Comparison of ENCODE assay signal across 18 cellular contexts in the genomic region with DNA sequence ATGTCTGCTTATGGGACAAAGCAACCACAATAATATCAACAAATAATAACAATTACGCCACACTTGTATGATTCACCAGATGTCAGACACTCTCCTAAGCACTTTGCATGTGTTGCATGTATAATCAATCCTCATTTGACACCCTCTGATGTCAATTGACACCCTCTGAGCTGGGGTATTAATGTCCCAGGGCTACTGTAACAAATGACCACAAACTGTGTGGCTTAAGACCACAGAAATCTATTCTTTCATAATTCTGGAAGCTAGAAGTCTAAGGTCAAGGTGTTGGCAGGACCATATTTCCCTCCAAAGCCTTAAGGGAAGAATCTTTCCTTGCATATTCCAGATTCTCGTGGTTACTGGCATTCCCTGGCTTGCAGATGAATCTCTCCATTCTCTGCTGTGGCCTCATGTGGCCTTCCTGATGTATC.
A peak's percentile ranks its signal among the peaks of the same experiment; 100 is the strongest.
DNase-seq lines count a peak whose midpoint lies in the region; ATAC-seq and TF ChIP-seq lines count a peak whose summit lies in the region.
"Had no signal": no experiment of that assay in that cellular context is flagged by ENCODE, and none has a peak within 500 bp of the region (broad histone marks: within the 10 kb centered on the region; RNA-seq: fewer than 3 reads in every experiment).

No MANE protein-coding gene starts in this region.

- no peak overlapping the region for H2AK5ac ChIP-seq in trophoblast cell (ENCODE audit: low read length)

- TF ChIP-seq CTCF in PC-9 (conservative IDR thresholded peaks at IDR 0.05) (no peak), fibroblast of mammary gland (conservative IDR thresholded peaks at IDR 0.05; ENCODE audit: control insufficient read depth, insufficient read depth, low read depth, low read length) (no peak)

- WGBS in trophoblast cell (ENCODE audit: extremely low coverage, insufficient coverage, insufficient read length), result no CpG with 5 or more reads among the region's 2 CpGs

- H3K4me1 ChIP-seq in PC-9 (replicated peaks; ENCODE audit: insufficient read depth) (peaks cover 9% of the 10 kb centered on the region), trophoblast cell (ENCODE audit: control insufficient read depth in 1 of 2, insufficient read depth in 2 of 2, low read length in 2 of 2) (no peaks in the 10 kb centered on the region)

- intact Hi-C loops in PC-9 (cut with micrococcal nuclease; ENCODE audit: unreplicated experiment), result no loop called here

- H3K27me3 ChIP-seq in PC-9 (ENCODE audit: insufficient read depth, low read depth) (no peaks in the 10 kb centered on the region), trophoblast cell (ENCODE audit: insufficient read depth, low read length) (no peaks in the 10 kb centered on the region)

- H3K4me3 ChIP-seq in PC-9 (no peak overlapping the region), fibroblast of mammary gland (ENCODE audit: control insufficient read depth, low read depth, low read length) (no peak overlapping the region), trophoblast cell (ENCODE audit: low read depth, low read length) (no peak overlapping the region)
- H3K4me3 ChIP-seq: esophagus squamous epithelium had no signal

- POLR2A ChIA-PET in PC-9 (lab: Charles Lee; ENCODE audit: unreplicated experiment), result no interaction called here

- no peaks in the 10 kb centered on the region; the same call in 1 of the 2 replicates for H3K9me2 ChIP-seq in PC-9 (ENCODE audit: insufficient read depth)

- H3K9me3 ChIP-seq in PC-9 (ENCODE audit: insufficient read depth, low read depth) (no peaks in the 10 kb centered on the region), trophoblast cell (ENCODE audit: insufficient read depth, low read depth, low read length) (no peaks in the 10 kb centered on the region)
- H3K9me3 ChIP-seq: BE2C, esophagus squamous epithelium had no signal

- no peak overlapping the region for H2AFZ ChIP-seq in PC-9
- H2AFZ ChIP-seq in trophoblast cell (ENCODE audit: insufficient read depth, low read length, poor library complexity), result no peak overlapping the region

- no peaks in the 10 kb centered on the region for H3K79me1 ChIP-seq in trophoblast cell (ENCODE audit: low read length)

- CTCF ChIA-PET in PC-9 (lab: Charles Lee), result no interaction called here

- H2BK12ac ChIP-seq in trophoblast cell (ENCODE audit: low read length), result no peak overlapping the region

- no peak overlapping the region for H2BK120ac ChIP-seq in trophoblast cell (ENCODE audit: insufficient read depth, low read length, poor library complexity)

- no peaks in the 10 kb centered on the region; the same call in 1 of the 2 replicates for H3F3A ChIP-seq in PC-9 (ENCODE audit: insufficient read depth, low read depth)

- no peak overlapping the region for H3K14ac ChIP-seq in trophoblast cell (ENCODE audit: low read length)

- H3K9ac ChIP-seq in trophoblast cell (ENCODE audit: low read length), result no peak overlapping the region

- no peak overlapping the region for H3K4me2 ChIP-seq in PC-9
- H3K4me2 ChIP-seq in trophoblast cell (ENCODE audit: low read length), result no peak overlapping the region

- ATAC-seq in GM21528 (IDR thresholded peaks at IDR 0.05; ENCODE audit: low FRiP score, unreplicated experiment), result no peak
- ATAC-seq: left lobe of liver had no signal

- H4K91ac ChIP-seq in trophoblast cell (ENCODE audit: low read depth, low read length), result no peak overlapping the region

- no peak overlapping the region for H2BK5ac ChIP-seq in trophoblast cell (ENCODE audit: low read depth, low read length, poor library complexity)

- no peaks in the 10 kb centered on the region for H3K36me3 ChIP-seq in PC-9 (ENCODE audit: low read depth)
- H3K36me3 ChIP-seq in trophoblast cell (ENCODE audit: control insufficient read depth in 1 of 2, insufficient read depth in 2 of 2, low read length in 2 of 2), result no peaks in the 10 kb centered on the region
- H3K36me3 ChIP-seq: BE2C, esophagus squamous epithelium had no signal

- no peak overlapping the region for H3K23ac ChIP-seq in trophoblast cell (ENCODE audit: low read length)

- no peak overlapping the region for H3K4ac ChIP-seq in trophoblast cell (ENCODE audit: low read depth, low read length)

- no peak overlapping the region for H4K12ac ChIP-seq in trophoblast cell (ENCODE audit: low read depth, low read length)

- no peak overlapping the region for H4K8ac ChIP-seq in trophoblast cell (ENCODE audit: low read depth, low read length)

- H3K27ac ChIP-seq in PC-9, result no peak overlapping the region
- no peak overlapping the region for H3K27ac ChIP-seq in trophoblast cell (ENCODE audit: low read depth, low read length)
- H3K27ac ChIP-seq: esophagus squamous epithelium, RWPE1 had no signal

- no TSS peak for BruUV-seq in PC-9 (replicated peaks; lab: Mats Ljungman, UMichigan)

- H4K20me1 ChIP-seq in PC-9 (ENCODE audit: insufficient read depth), result no peaks in the 10 kb centered on the region; the same call in 1 of the 2 replicates

- H3K79me2 ChIP-seq in PC-9 (ENCODE audit: low read depth) (no peaks in the 10 kb centered on the region), trophoblast cell (ENCODE audit: control insufficient read depth, insufficient read depth, low read length, poor library complexity) (no peaks in the 10 kb centered on the region)

- DNase-seq in GM03348 (ENCODE audit: low spot score) (peak; percentile 64), PC-9 (peak; percentile 29 to 76), fibroblast of mammary gland (ENCODE audit: low read depth) (peak; percentile 80), trophoblast cell (peak; percentile 53 to 73), NCI-H524 treated with DMSO at 0.1 percent for 48 hours (lab: John Stamatoyannopoulos, UW) (no peak), NCI-H146 treated with DMSO at 0.1 percent for 48 hours (lab: John Stamatoyannopoulos, UW; ENCODE audit: unreplicated experiment) (no peak), NCI-H69 (lab: John Stamatoyannopoulos, UW) (no peak)
- DNase-seq: activated CD4-positive, alpha-beta T cell treated with anti-CD3 and anti-CD28 coated beads, Interleukin-2, amount 50 U/mL, for 48 hours; activated T-cell treated with anti-CD3 and anti-CD28 coated beads, Interleukin-2, amount 50 U/mL, for 24 hours; esophagus squamous epithelium; H9; Karpas-422; NCI-H226; stimulated activated CD4-positive, alpha-beta T cell treated with anti-CD3 and anti-CD28 coated beads, Interleukin-2, amount 100 ng/mL, for 48 hours had no signal

- no peak overlapping the region for H3K18ac ChIP-seq in trophoblast cell (ENCODE audit: low read length)

Comparison
In these comparisons a context has a peak if more than half of its experiments do, and no peak if none do; other contexts are left out.
1. DNase-seq: peak in GM03348 (single experiment), PC-9 (2 of 2), fibroblast of mammary gland (single experiment) and trophoblast cell (2 of 2); none in NCI-H524 treated with DMSO at 0.1 percent for 48 hours (single experiment), NCI-H146 treated with DMSO at 0.1 percent for 48 hours (single experiment) and NCI-H69 (single experiment).